In the genomic region with DNA sequence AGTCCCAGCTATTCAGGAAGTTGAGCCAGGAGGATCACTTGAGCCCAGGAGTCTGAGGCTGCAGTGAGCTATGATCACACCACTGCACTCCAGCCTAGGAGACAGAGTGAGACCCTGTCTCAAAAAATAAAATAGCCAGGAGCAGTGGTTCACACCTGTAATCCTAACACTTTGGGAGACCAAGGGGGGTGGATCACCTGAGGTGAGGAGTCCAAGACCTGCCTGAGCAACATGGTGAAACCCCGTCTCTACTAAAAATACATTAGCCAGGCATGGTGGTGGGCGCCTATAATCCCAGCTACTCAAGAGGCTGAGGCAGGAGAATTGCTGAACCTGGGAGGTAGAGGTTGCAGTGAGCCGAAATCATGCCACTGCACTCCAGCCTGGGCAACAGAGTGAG, we compare ENCODE assay signal across 7 cellular contexts. TPM values are rescaled to one million over a fixed set of nuclear protein-coding genes. Genes with fewer than 3 reads are reported as not detected.
DNase-seq lines count a peak whose midpoint lies in the region; ATAC-seq, FAIRE-seq and TF ChIP-seq lines count a peak whose summit lies in the region.
"Not testable (repeated sequence)": the region's sequence is repeated elsewhere in the genome, so short reads cannot be mapped to it uniquely, and the experiment has no call there.

No MANE protein-coding gene starts in this region.

- peaks cover 19% of the 10 kb centered on the region for H3K4me1 ChIP-seq in HEK293 (ENCODE audit: control insufficient read depth, insufficient read depth, low read length)
- H3K4me1 ChIP-seq in body of pancreas = peaks cover 89% of the 10 kb centered on the region
- peaks cover 40% of the 10 kb centered on the region for H3K4me1 ChIP-seq in foreskin keratinocyte
- peaks cover 55 to 70% of the 10 kb centered on the region in 2 donors for H3K4me1 ChIP-seq in kidney (ENCODE audit: control insufficient read depth in 1 of 2, insufficient read depth in 1 of 2, low read depth in 1 of 2, low read length in 2 of 2)
- H3K4me1 ChIP-seq in mucosa of descending colon (ENCODE audit: low read depth) = peaks cover 49% of the 10 kb centered on the region
- H3K4me1 ChIP-seq in skeletal muscle tissue (ENCODE audit: control insufficient read depth in 3 of 3, insufficient read depth in 3 of 3, low read length in 3 of 3) = peaks cover 67 to 75% (median 74%) of the 10 kb centered on the region in 3 donors
- H3K4me1 ChIP-seq in thyroid gland = peaks cover 55 to 84% of the 10 kb centered on the region in 2 donors

- H3K9ac ChIP-seq in kidney (ENCODE audit: low read length in 2 of 2); skeletal muscle tissue (ENCODE audit: low read depth in 1 of 3, low read length in 3 of 3): not testable (repeated sequence)

- intact Hi-C loops in body of pancreas (cut with DNase I) = not testable (repeated sequence)
- intact Hi-C loops in kidney (cut with DNase I) (loop anchor here (10.0 kb wide), 1 partner anchor 98 kb away; no protein-coding TSS in a partner anchor), mucosa of descending colon (cut with DNase I, micrococcal nuclease) (loop anchor here (10.0 kb wide), 2 partner anchors 348 to 358 kb away; no protein-coding TSS in a partner anchor), thyroid gland (cut with DNase I) (loop anchor here (10.0 kb wide), 1 partner anchor 358 kb away; no protein-coding TSS in a partner anchor)

- not testable (repeated sequence) for H3K9me3 ChIP-seq in HEK293 (ENCODE audit: control insufficient read depth, insufficient read depth, low read depth, low read length); body of pancreas; kidney (ENCODE audit: control insufficient read depth in 1 of 2, low read length in 2 of 2); mucosa of descending colon; skeletal muscle tissue (ENCODE audit: control insufficient read depth in 3 of 3, low read length in 3 of 3); thyroid gland

- POLR2A ChIA-PET in HEK293 (lab: Yijun Ruan, JAX) = interaction anchor here (1.4 kb wide), 1 partner anchor 461 kb away, joined by 3 read pairs; no protein-coding TSS in a partner anchor

- ATAC-seq in body of pancreas, foreskin keratinocyte, mucosa of descending colon: not testable (repeated sequence)

- 83 to 98% methylated on average over 3 of the region's 3 CpGs for WGBS in body of pancreas, 2 donors
- WGBS in thyroid gland, 2 donors = 94 to 100% methylated on average over 3 of the region's 3 CpGs

- not testable (repeated sequence) for TF ChIP-seq CTCF in HEK293 (tag by site-specific recombination; IDR thresholded peaks at IDR 0.05); body of pancreas (IDR thresholded peaks at IDR 0.05); foreskin keratinocyte (conservative IDR thresholded peaks at IDR 0.05); kidney (IDR thresholded peaks at IDR 0.05; ENCODE audit: borderline replicate concordance, extremely low read depth, insufficient read depth); mucosa of descending colon (IDR thresholded peaks at IDR 0.05); thyroid gland (IDR thresholded peaks at IDR 0.05)

- TF ChIP-seq POLR2A in body of pancreas (IDR thresholded peaks at IDR 0.05); thyroid gland (IDR thresholded peaks at IDR 0.05): not testable (repeated sequence)

- not testable (repeated sequence) for H3K27me3 ChIP-seq in body of pancreas; foreskin keratinocyte; skeletal muscle tissue (ENCODE audit: control insufficient read depth in 3 of 3, insufficient read depth in 3 of 3, low read length in 3 of 3); thyroid gland

- H3K27ac ChIP-seq in HEK293 (ENCODE audit: extremely low read depth, low read depth, low read length); kidney (ENCODE audit: low read depth in 2 of 2, low read length in 2 of 2): not testable (repeated sequence)
- H3K27ac ChIP-seq in body of pancreas (peak overlapping the region; percentile 68 to 97 (median 95)), foreskin keratinocyte (peak overlapping the region; percentile 96), skeletal muscle tissue (ENCODE audit: low read depth, low read length) (peak overlapping the region; percentile 98), thyroid gland (peak overlapping the region; percentile 90 to 99 (median 96))

- H3K4me3 ChIP-seq in HEK293 (ENCODE audit: low read depth, low read length); body of pancreas; kidney (ENCODE audit: low read length in 2 of 2); mucosa of descending colon; skeletal muscle tissue (ENCODE audit: low read length in 3 of 3); thyroid gland (replicated peaks in 1 of 3): not testable (repeated sequence)

- H3K36me3 ChIP-seq in HEK293 (ENCODE audit: control insufficient read depth in 2 of 2, insufficient read depth in 1 of 2, low read length in 2 of 2); body of pancreas (replicated peaks in 1 of 2; ENCODE audit: insufficient read depth in 1 of 2, low read depth in 2 of 2); kidney (ENCODE audit: control insufficient read depth in 1 of 2, insufficient read depth in 2 of 2, low read length in 2 of 2); mucosa of descending colon (ENCODE audit: low read depth); skeletal muscle tissue (ENCODE audit: control insufficient read depth in 3 of 3, insufficient read depth in 3 of 3, low read length in 3 of 3); thyroid gland: not testable (repeated sequence)

- DNase-seq in body of pancreas, foreskin keratinocyte, thyroid gland: not testable (repeated sequence)
- DNase-seq in kidney (peak; percentile 9), mucosa of descending colon (peak in 2 of 3 donors; percentile 5 to 15)

- FAIRE-seq in kidney (lab: Jason Lieb, UNC) = not testable (repeated sequence)

- CTCF ChIA-PET in HEK293 (lab: Yijun Ruan, JAX) = interaction anchor here (0.5 to 0.9 kb wide), 2 partner anchors 541 to 573 kb away, joined by 3 read pairs; no protein-coding TSS in a partner anchor

TF ChIP-seq in HEK293, 187 proteins besides CTCF, POLR2A, EP300 and RAD21:
- TF ChIP-seq ZNF335 (tag by site-specific recombination; conservative IDR thresholded peaks at IDR 0.05) = peak; percentile 70

RNA-seq across cellular contexts. Expression of a gene that starts 56.1 kb away (rescaled TPM):
- total RNA-seq in body of pancreas = 10 to 100 TPM; 54.7 to 75.2 TPM
- 84.7 and 90.6 TPM in 2 replicates for total RNA-seq in foreskin keratinocyte
- 91.0 and 95.9 TPM in 2 replicates for polyA plus RNA-seq in foreskin keratinocyte
- total RNA-seq in kidney = 102 TPM
- polyA plus RNA-seq in kidney (ENCODE audit: insufficient read depth, low read depth, low replicate concordance) = 96.4 TPM
- 100 to 1,000 TPM in 1 of 3 donors, 10 to 100 TPM in 2; 81.2 to 110 (median 92.1) TPM for total RNA-seq in mucosa of descending colon
- total RNA-seq in skeletal muscle tissue = 67.8 TPM
- 100 to 1,000 TPM; 117 to 204 (median 157) TPM for total RNA-seq in thyroid gland
